In the genomic region with DNA sequence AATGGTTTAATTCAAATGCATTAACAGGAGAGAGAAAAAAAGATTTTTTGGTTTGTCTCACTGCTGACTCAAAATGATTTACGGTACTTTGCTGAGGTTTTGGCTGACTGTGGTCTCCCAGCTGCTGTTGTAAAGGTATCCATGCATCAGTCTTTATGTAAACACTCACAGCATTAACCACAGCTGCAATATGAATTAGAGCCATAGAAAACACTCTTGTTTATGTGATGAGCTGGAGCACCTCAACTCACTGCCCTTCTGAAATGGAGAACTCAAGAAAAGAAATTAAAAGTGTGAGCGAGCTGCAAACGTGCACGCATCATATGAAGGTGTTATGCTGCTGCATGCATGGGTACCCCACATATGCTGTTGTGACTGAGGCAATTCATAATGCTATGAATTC, we compare ENCODE assay signal across 11 cellular contexts.
DNase-seq lines count a peak whose midpoint lies in the region; ATAC-seq, FAIRE-seq and TF ChIP-seq lines count a peak whose summit lies in the region.
"Had no signal": no experiment of that assay in that cellular context is flagged by ENCODE, and none has a peak within 500 bp of the region (broad histone marks: within the 10 kb centered on the region; RNA-seq: fewer than 3 reads in every experiment).

No MANE protein-coding gene starts in this region.

- no peak for TF ChIP-seq CTCF in kidney (IDR thresholded peaks at IDR 0.05; ENCODE audit: borderline replicate concordance, extremely low read depth, insufficient read depth)
- no peak for TF ChIP-seq CTCF in RWPE1 (conservative IDR thresholded peaks at IDR 0.05; ENCODE audit: low read depth)

- H3K27ac ChIP-seq in kidney (ENCODE audit: low read depth in 2 of 2, low read length in 2 of 2) (no peak overlapping the region), RWPE1 (no peak overlapping the region)
- H3K27ac ChIP-seq: BLaER1, dorsolateral prefrontal cortex had no signal

- no peak overlapping the region for H3K27ac Mint-ChIP-seq in activated T-helper 1 cell treated with anti-CD3 and anti-CD28 coated beads, Interleukin-12 subunit alpha, Interleukin-12 subunit beta, Interleukin-2, Interleukin-4 antibody, amounts not matched to agents 30 ng/mL and 10 ng/mL and 1 ng/mL, durations not matched to agents 14 hours and 24 hours and 36 hours

- CTCF ChIA-PET in RWPE1 (lab: Yijun Ruan, JAX): no interaction called here

- no peak overlapping the region for H3K4me3 Mint-ChIP-seq in activated T-helper 1 cell treated with anti-CD3 and anti-CD28 coated beads, Interleukin-12 subunit alpha, Interleukin-12 subunit beta, Interleukin-2, Interleukin-4 antibody, amounts not matched to agents 30 ng/mL and 10 ng/mL and 1 ng/mL, durations not matched to agents 14 hours and 24 hours and 36 hours

- intact Hi-C loops in activated T-helper 1 cell treated with anti-CD3 and anti-CD28 coated beads, Interleukin-12 subunit alpha, Interleukin-12 subunit beta, Interleukin-2, Interleukin-4 antibody, amounts not matched to agents 30 ng/mL and 10 ng/mL and 1 ng/mL, durations not matched to agents 14 hours and 24 hours and 36 hours (cut with micrococcal nuclease): no loop called here
- intact Hi-C loops in kidney (cut with DNase I): no loop called here

- no peak overlapping the region for H3K9ac ChIP-seq in adipocyte (ENCODE audit: low read length)
- no peak overlapping the region for H3K9ac ChIP-seq in kidney (ENCODE audit: low read length in 2 of 2)
- H3K9ac ChIP-seq: BLaER1 had no signal

- H3K9me3 ChIP-seq in adipocyte (ENCODE audit: control insufficient read depth, low read length) (no peaks in the 10 kb centered on the region), kidney (ENCODE audit: control insufficient read depth in 1 of 2, low read length in 2 of 2) (no peaks in the 10 kb centered on the region)

- no peaks in the 10 kb centered on the region for H3K36me3 ChIP-seq in adipocyte (ENCODE audit: control insufficient read depth, insufficient read depth, low read length, severe bottlenecking)
- no peaks in the 10 kb centered on the region for H3K36me3 ChIP-seq in kidney (ENCODE audit: control insufficient read depth in 1 of 2, insufficient read depth in 2 of 2, low read length in 2 of 2)
- H3K36me3 ChIP-seq: BLaER1 had no signal

- POLR2A ChIA-PET in RWPE1 (lab: Yijun Ruan, JAX; ENCODE audit: low non-redundant PET): no interaction called here

- no peak overlapping the region for H3K4me3 ChIP-seq in adipocyte (ENCODE audit: low read length)
- no peak overlapping the region for H3K4me3 ChIP-seq in kidney (ENCODE audit: low read length in 2 of 2)
- H3K4me3 ChIP-seq: BLaER1, dorsolateral prefrontal cortex had no signal

- no peaks in the 10 kb centered on the region for H3K36me3 Mint-ChIP-seq in activated T-helper 1 cell treated with anti-CD3 and anti-CD28 coated beads, Interleukin-12 subunit alpha, Interleukin-12 subunit beta, Interleukin-2, Interleukin-4 antibody, amounts not matched to agents 30 ng/mL and 10 ng/mL and 1 ng/mL, durations not matched to agents 14 hours and 24 hours and 36 hours (ENCODE audit: low read depth)

- H3K4me1 Mint-ChIP-seq in activated T-helper 1 cell treated with anti-CD3 and anti-CD28 coated beads, Interleukin-12 subunit alpha, Interleukin-12 subunit beta, Interleukin-2, Interleukin-4 antibody, amounts not matched to agents 30 ng/mL and 10 ng/mL and 1 ng/mL, durations not matched to agents 14 hours and 24 hours and 36 hours (ENCODE audit: low read depth): no peaks in the 10 kb centered on the region

- peaks cover 29% of the 10 kb centered on the region for H3K4me1 ChIP-seq in adipocyte (ENCODE audit: control insufficient read depth, insufficient read depth, low read length)
- no peaks in the 10 kb centered on the region for H3K4me1 ChIP-seq in kidney (ENCODE audit: control insufficient read depth in 1 of 2, insufficient read depth in 1 of 2, low read depth in 1 of 2, low read length in 2 of 2)

- H3K9me3 Mint-ChIP-seq in activated T-helper 1 cell treated with anti-CD3 and anti-CD28 coated beads, Interleukin-12 subunit alpha, Interleukin-12 subunit beta, Interleukin-2, Interleukin-4 antibody, amounts not matched to agents 30 ng/mL and 10 ng/mL and 1 ng/mL, durations not matched to agents 14 hours and 24 hours and 36 hours: no peaks in the 10 kb centered on the region

- H3K27me3 ChIP-seq in adipocyte (replicated peaks; ENCODE audit: control insufficient read depth, insufficient read depth, low read length): no peaks in the 10 kb centered on the region
- H3K27me3 ChIP-seq: BLaER1 had no signal

- DNase-seq in DMS53 (lab: John Stamatoyannopoulos, UW): peak; percentile 53
- peak; percentile 36 for DNase-seq in adipocyte (ENCODE audit: low read depth)
- no peak for DNase-seq in activated T-helper 1 cell treated with anti-CD3 and anti-CD28 coated beads, Interleukin-12 subunit alpha, Interleukin-12 subunit beta, Interleukin-2, Interleukin-4 antibody, amounts not matched to agents 30 ng/mL and 10 ng/mL and 1 ng/mL, durations not matched to agents 14 hours and 24 hours and 36 hours (ENCODE audit: low spot score)
- DNase-seq in kidney: no peak
- DNase-seq in RWPE1 (ENCODE audit: low spot score): no peak
- DNase-seq: dorsolateral prefrontal cortex, H7 had no signal

- no peak for FAIRE-seq in kidney (lab: Jason Lieb, UNC)

- peak; percentile 60 for ATAC-seq in GM19372 (IDR thresholded peaks at IDR 0.05; ENCODE audit: low read depth, unreplicated experiment)
- ATAC-seq in HG03159 (IDR thresholded peaks at IDR 0.05; ENCODE audit: unreplicated experiment): peak; percentile 69
- no peak for ATAC-seq in HG02763 (IDR thresholded peaks at IDR 0.05; ENCODE audit: unreplicated experiment)

- peaks cover 1% of the 10 kb centered on the region for H3K27me3 Mint-ChIP-seq in activated T-helper 1 cell treated with anti-CD3 and anti-CD28 coated beads, Interleukin-12 subunit alpha, Interleukin-12 subunit beta, Interleukin-2, Interleukin-4 antibody, amounts not matched to agents 30 ng/mL and 10 ng/mL and 1 ng/mL, durations not matched to agents 14 hours and 24 hours and 36 hours (ENCODE audit: insufficient read depth)

Comparison
In these comparisons a context has a peak if more than half of its experiments do, and no peak if none do; other contexts are left out.
1. DNase-seq: peak in DMS53 (single experiment) and adipocyte (single experiment); none in activated T-helper 1 cell treated with anti-CD3 and anti-CD28 coated beads, Interleukin-12 subunit alpha, Interleukin-12 subunit beta, Interleukin-2, Interleukin-4 antibody, amounts not matched to agents 30 ng/mL and 10 ng/mL and 1 ng/mL, durations not matched to agents 14 hours and 24 hours and 36 hours (single experiment), kidney (single experiment) and RWPE1 (single experiment).